Comparison of ENCODE assay signal across 8 cellular contexts in the genomic region with DNA sequence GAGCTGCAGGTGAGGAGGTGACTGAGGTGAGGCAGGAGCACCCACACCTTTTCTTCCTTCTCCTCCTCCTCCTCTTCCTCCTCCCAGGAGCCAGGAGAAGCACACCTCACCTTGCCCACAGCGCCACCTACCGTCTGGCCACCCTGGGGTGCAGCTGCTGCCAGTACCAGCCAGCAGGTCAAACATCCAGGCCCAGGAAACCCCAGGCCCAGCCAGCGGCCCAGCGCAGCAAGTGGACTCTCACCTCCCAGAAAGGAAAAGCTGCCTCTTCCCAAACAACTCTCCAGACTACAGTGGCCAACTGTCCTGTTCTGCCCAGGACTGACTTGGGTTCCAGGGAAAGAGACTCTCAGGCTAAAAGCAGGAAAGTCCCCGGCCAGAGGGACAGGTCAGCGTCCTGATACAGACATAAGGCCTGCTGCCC. TPM values are rescaled to one million over a fixed set of nuclear protein-coding genes. Genes with fewer than 3 reads are reported as not detected.
DNase-seq lines count a peak whose midpoint lies in the region; ATAC-seq and TF ChIP-seq lines count a peak whose summit lies in the region.

No MANE protein-coding gene starts in this region.

- no peak overlapping the region for H3K27ac Mint-ChIP-seq in Calu3 (ENCODE audit: unreplicated experiment)

- intact Hi-C loops in Calu3 (cut with micrococcal nuclease; ENCODE audit: unreplicated experiment), result no loop called here

- no peaks in the 10 kb centered on the region for H3K36me3 Mint-ChIP-seq in Calu3 (ENCODE audit: insufficient read depth, unreplicated experiment)

- H3K4me3 Mint-ChIP-seq in Calu3 (ENCODE audit: low read depth, unreplicated experiment), result no peak overlapping the region

- H3K27me3 Mint-ChIP-seq in Calu3 (ENCODE audit: unreplicated experiment), result no peaks in the 10 kb centered on the region

- H3K4me1 Mint-ChIP-seq in Calu3 (ENCODE audit: low read depth, unreplicated experiment), result no peaks in the 10 kb centered on the region

- TF ChIP-seq CTCF in Calu3 (IDR thresholded peaks at IDR 0.05; ENCODE audit: unreplicated experiment), result peak; percentile 23

- DNase-seq in Calu3, result peak; percentile 86
- peak in 62 of 76 experiments; percentile 8 to 89 (median 58) for DNase-seq in HUDEP-2 (lab: John Stamatoyannopoulos, UW; ENCODE audit: unreplicated experiment in 76 of 76)
- peak; percentile 30 for DNase-seq in T follicular helper cell (ENCODE audit: low read depth)
- peak; percentile 73 for DNase-seq in astrocyte of the hippocampus (ENCODE audit: low read depth, low spot score)
- peak; percentile 29 for DNase-seq in inferior parietal cortex (ENCODE audit: extremely low spot score)
- DNase-seq in stimulated activated CD4-positive, alpha-beta T cell treated with anti-CD3 and anti-CD28 coated beads, Interleukin-4, amount 100 ng/mL, for 24 hours, result peak; percentile 57

- no peak for ATAC-seq in GM21367 (IDR thresholded peaks at IDR 0.05; ENCODE audit: unreplicated experiment)
- ATAC-seq in HG02981 (IDR thresholded peaks at IDR 0.05; ENCODE audit: unreplicated experiment), result no peak

- CTCF ChIA-PET in Calu3 (lab: Charles Lee), result interaction anchor here (0.8 to 3.2 kb wide), 3 partner anchors 72 to 212 kb away, joined by 3 to 17 read pairs (median 3); partner anchors contain the start of gene RASD1

- BruUV-seq in Calu3 (replicated peaks; lab: Mats Ljungman, UMichigan), result no TSS peak

- H3K9me3 Mint-ChIP-seq in Calu3 (ENCODE audit: low read depth, unreplicated experiment), result no peaks in the 10 kb centered on the region

RNA-seq across cellular contexts. Expression of gene PEMT, which starts 22.7 kb away (rescaled TPM):
- total RNA-seq in Calu3 (2022), result 20.2 and 25.6 TPM in 2 replicates

Comparison
In these comparisons a context has a peak if more than half of its experiments do, and no peak if none do; other contexts are left out.
1. DNase-seq: peak in every context shown above with its lines; median percentile 86 in Calu3; 73 in astrocyte of the hippocampus; 58 in HUDEP-2; 57 in stimulated activated CD4-positive, alpha-beta T cell treated with anti-CD3 and anti-CD28 coated beads, Interleukin-4, amount 100 ng/mL, for 24 hours; 30 in T follicular helper cell; 29 in inferior parietal cortex.